In genomic region chr4:103074598-103075434, GRCh38 we compare ENCODE assay signal across 8 cellular contexts. TPM values are rescaled to one million over a fixed set of nuclear protein-coding genes. Genes with fewer than 3 reads are reported as not detected.
A peak's percentile ranks its signal among the peaks of the same experiment; 100 is the strongest.
DNase-seq lines count a peak whose midpoint lies in the region; ATAC-seq and TF ChIP-seq lines count a peak whose summit lies in the region.

No MANE protein-coding gene starts in this region.

- H3K9me3 ChIP-seq in prostate gland: no peaks in the 10 kb centered on the region
- no peaks in the 10 kb centered on the region for H3K9me3 ChIP-seq in WERI-Rb-1 (ENCODE audit: severe bottlenecking)

- peak; percentile 41; the same call in 1 of the 2 replicates for TF ChIP-seq POLR2A in Raji (IDR thresholded peaks at IDR 0.05; ENCODE audit: insufficient read depth, low read depth, low read length)
- no peak for TF ChIP-seq POLR2A in prostate gland (IDR thresholded peaks at IDR 0.05)

- 86% methylated on average over 10 of the region's 10 CpGs for WGBS in prostate gland

- H3K4me3 ChIP-seq in prostate gland (no peak overlapping the region), WERI-Rb-1 (ENCODE audit: low read depth, low read length) (no peak overlapping the region)

- H3K36me3 ChIP-seq in prostate gland: no peaks in the 10 kb centered on the region
- H3K36me3 ChIP-seq in WERI-Rb-1: peaks cover 8% of the 10 kb centered on the region

- H3K27ac ChIP-seq in prostate gland: no peak overlapping the region
- no peak overlapping the region for H3K27ac ChIP-seq in WERI-Rb-1

- DNase-seq in lung microvascular endothelial cell (ENCODE audit: low read depth in 2 of 2) (peak; percentile 2 to 52), OCI-M2 (lab: John Stamatoyannopoulos, UW; ENCODE audit: unreplicated experiment) (no peak), NCI-H226 (no peak), prostate gland (ENCODE audit: low spot score) (no peak), WERI-Rb-1 (no peak)

- ATAC-seq in GM18517 (IDR thresholded peaks at IDR 0.05; ENCODE audit: unreplicated experiment) (peak; percentile 43), HG02610 (IDR thresholded peaks at IDR 0.05; ENCODE audit: unreplicated experiment) (peak; percentile 36)

- TF ChIP-seq CTCF in prostate gland (IDR thresholded peaks at IDR 0.05): no peak
- no peak for TF ChIP-seq CTCF in WERI-Rb-1 (IDR thresholded peaks at IDR 0.05; ENCODE audit: low read depth, low read length)

- no peaks in the 10 kb centered on the region for H3K4me1 ChIP-seq in prostate gland (replicated peaks)

- intact Hi-C loops in prostate gland (cut with DNase I): loop anchor here (10.0 kb wide), 1 partner anchor 210 kb away; the partner anchor contains the start of gene CISD2

- H3K27me3 ChIP-seq in prostate gland (replicated peaks; ENCODE audit: insufficient read depth) (no peaks in the 10 kb centered on the region), WERI-Rb-1 (ENCODE audit: insufficient read depth, low read depth, severe bottlenecking) (no peaks in the 10 kb centered on the region)

RNA-seq across cellular contexts. Expression of gene SLC9B2, which starts 1.7 kb away (rescaled TPM):
- 14.3 and 15.0 TPM in 2 replicates for total RNA-seq in lung microvascular endothelial cell
- total RNA-seq in prostate gland: 1 to 10 TPM; 3.9 to 8.7 TPM

RNA-seq across cellular contexts. Expression of gene BDH2, which starts 24.8 kb away (rescaled TPM):
- total RNA-seq in lung microvascular endothelial cell (18.1 TPM in 2 replicates), prostate gland (10 to 100 TPM; 41.5 to 54.1 TPM)

RNA-seq across cellular contexts. Expression of gene SLC9B1, which starts 55.3 kb away (rescaled TPM):
- total RNA-seq in lung microvascular endothelial cell (0.22 and 0.40 TPM in 2 replicates), prostate gland (1 to 10 TPM in 1 of 2 donors, not detected in 1; 9.3 TPM)

Comparison
In these comparisons a context has a peak if more than half of its experiments do, and no peak if none do; other contexts are left out.
1. DNase-seq: peak in lung microvascular endothelial cell (2 of 2); none in OCI-M2 (single experiment), NCI-H226 (single experiment), prostate gland (single experiment) and WERI-Rb-1 (single experiment).